In the genomic region with DNA sequence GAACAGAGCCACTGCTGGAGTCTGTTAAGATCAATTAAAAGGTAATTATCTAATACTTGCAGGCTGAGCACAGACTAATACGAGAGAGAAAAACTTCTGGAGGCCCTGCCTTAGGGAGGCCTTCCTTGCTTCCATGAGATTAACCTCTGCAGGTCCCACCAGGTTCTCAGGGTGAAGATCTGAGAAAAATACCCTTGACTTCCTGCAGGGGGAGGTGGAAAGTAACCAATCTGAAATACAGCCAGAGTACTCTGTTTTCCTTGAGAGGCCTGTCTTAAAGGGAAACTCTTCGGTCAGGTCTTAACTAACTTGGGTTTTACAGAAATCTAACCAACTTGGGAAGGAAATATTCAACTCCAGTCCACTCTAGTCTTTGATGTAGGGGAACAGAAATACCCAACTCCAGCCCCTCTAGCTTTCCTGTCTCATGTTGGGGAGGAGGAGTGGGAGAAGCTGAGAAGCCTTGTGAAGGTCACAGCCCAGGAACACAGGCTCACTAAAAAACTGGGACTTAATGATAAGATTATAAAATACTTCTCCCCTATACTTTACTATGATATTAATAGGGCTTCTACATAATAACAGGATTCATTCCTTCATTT, we compare ENCODE assay signal across 9 cellular contexts.
A peak's percentile ranks its signal among the peaks of the same experiment; 100 is the strongest.
DNase-seq lines count a peak whose midpoint lies in the region; ATAC-seq, FAIRE-seq and TF ChIP-seq lines count a peak whose summit lies in the region.
"Had no signal": no experiment of that assay in that cellular context is flagged by ENCODE, and none has a peak within 500 bp of the region (broad histone marks: within the 10 kb centered on the region; RNA-seq: fewer than 3 reads in every experiment).

No MANE protein-coding gene starts in this region.

- DNase-seq in NCI-H2196 treated with DMSO at 0.1 percent for 48 hours (lab: John Stamatoyannopoulos, UW; ENCODE audit: unreplicated experiment): peak; percentile 1
- no peak for DNase-seq in NCI-H2196 (lab: John Stamatoyannopoulos, UW; ENCODE audit: unreplicated experiment)
- peak; percentile 12 to 57 for DNase-seq in SJCRH30
- peak; percentile 64 for DNase-seq in fibroblast of pulmonary artery (ENCODE audit: low read depth)
- peak; percentile 70 for DNase-seq in small intestine
- DNase-seq in lower leg skin (ENCODE audit: low spot score in 2 of 2): no peak

- H3K27me3 ChIP-seq in SJCRH30 (no peaks in the 10 kb centered on the region), small intestine (ENCODE audit: control insufficient read depth in 2 of 2, insufficient read depth in 2 of 2, low read length in 2 of 2) (no peaks in the 10 kb centered on the region)

- 30 to 51% (median 35%) methylated on average over 2 of the region's 2 CpGs for WGBS in small intestine, 3 donors
- WGBS in lower leg skin, 2 donors: 55% methylated on average over 2 of the region's 2 CpGs

- TF ChIP-seq CTCF in fibroblast of pulmonary artery (IDR thresholded peaks at IDR 0.05; ENCODE audit: low read length, missing control alignments) (peak; percentile 79), lower leg skin (IDR thresholded peaks at IDR 0.05) (no peak)

- H3K9me3 ChIP-seq in SJCRH30 (replicated peaks) (no peaks in the 10 kb centered on the region), small intestine (ENCODE audit: control insufficient read depth, low read depth) (no peaks in the 10 kb centered on the region)

- H3K27ac ChIP-seq in SJCRH30: no peak overlapping the region
- no peak overlapping the region for H3K27ac ChIP-seq in small intestine (ENCODE audit: low read depth in 1 of 2, low read length in 1 of 2)

- H3K4me1 ChIP-seq in SJCRH30: no peaks in the 10 kb centered on the region
- no peaks in the 10 kb centered on the region for H3K4me1 ChIP-seq in small intestine (ENCODE audit: control insufficient read depth in 2 of 2, insufficient read depth in 1 of 2, low read depth in 1 of 2, low read length in 1 of 2)

- H3K4me3 ChIP-seq in SJCRH30 (no peak overlapping the region), fibroblast of pulmonary artery (replicated peaks; ENCODE audit: low read depth, low read length) (no peak overlapping the region), small intestine (ENCODE audit: low read depth in 1 of 2, low read length in 2 of 2) (no peak overlapping the region), lower leg skin (ENCODE audit: low read depth, poor library complexity, severe bottlenecking) (no peak overlapping the region)

- intact Hi-C loops in lower leg skin (cut with DNase I; ENCODE audit: low total_unique reads): no loop called here

- no peak for TF ChIP-seq POLR2A in lower leg skin (IDR thresholded peaks at IDR 0.05)

- no peak for FAIRE-seq in small intestine (lab: Jason Lieb, UNC)
- FAIRE-seq: endometrium had no signal

- H3K36me3 ChIP-seq in SJCRH30: peaks cover 9% of the 10 kb centered on the region
- no peaks in the 10 kb centered on the region for H3K36me3 ChIP-seq in small intestine (ENCODE audit: control insufficient read depth in 2 of 2, insufficient read depth in 2 of 2, low read length in 2 of 2)

- peak; percentile 92 for ATAC-seq in GM19455 (IDR thresholded peaks at IDR 0.05; ENCODE audit: unreplicated experiment)
- peak; percentile 89 for ATAC-seq in HG03378 (IDR thresholded peaks at IDR 0.05; ENCODE audit: unreplicated experiment)

Comparison
In these comparisons a context has a peak if more than half of its experiments do, and no peak if none do; other contexts are left out.
1. DNase-seq: peak in NCI-H2196 treated with DMSO at 0.1 percent for 48 hours (single experiment), SJCRH30 (2 of 2), fibroblast of pulmonary artery (single experiment) and small intestine (single experiment); none in NCI-H2196 (single experiment) and lower leg skin (0 of 2).